Comparison of ENCODE assay signal across 8 cellular contexts in genomic region chr11:120335928-120336640, GRCh38. TPM values are rescaled to one million over a fixed set of nuclear protein-coding genes. Genes with fewer than 3 reads are reported as not detected.
DNase-seq lines count a peak whose midpoint lies in the region; ATAC-seq and TF ChIP-seq lines count a peak whose summit lies in the region.

Gene ARHGEF12 (plus strand): TSS chr11:120336413. CDS start chr11:120337244, 831 bp downstream.

- peaks cover 44% of the 10 kb centered on the region for H3K4me1 Mint-ChIP-seq in stimulated activated naive CD8-positive, alpha-beta T cell treated with anti-CD3 and anti-CD28 coated beads, Interleukin-15, Interleukin-2, amounts not matched to agents 100 ng/mL and 50 ng/mL, for 24 hours (ENCODE audit: low read depth)

- H3K9me3 Mint-ChIP-seq in stimulated activated naive CD8-positive, alpha-beta T cell treated with anti-CD3 and anti-CD28 coated beads, Interleukin-15, Interleukin-2, amounts not matched to agents 100 ng/mL and 50 ng/mL, for 24 hours, result no peaks in the 10 kb centered on the region

- H3K4me2 ChIP-seq in KMS-11 (peak within 1 kb of the TSS; percentile 99), neural cell (ENCODE audit: low read length) (peak within 1 kb of the TSS; percentile 84)

- peak; percentile 49 for ATAC-seq in GM21526 (IDR thresholded peaks at IDR 0.05; ENCODE audit: low FRiP score, unreplicated experiment)

- no peaks in the 10 kb centered on the region for H3K27me3 ChIP-seq in KMS-11 (ENCODE audit: insufficient read depth, low read depth)
- no peaks in the 10 kb centered on the region for H3K27me3 ChIP-seq in neural cell (ENCODE audit: insufficient read depth, low read depth, low read length)

- H3K27ac ChIP-seq in KMS-11 (peak within 1 kb of the TSS; percentile 87), neural cell (ENCODE audit: low read length) (peak within 1 kb of the TSS; percentile 33)

- no peaks in the 10 kb centered on the region for H3K9me3 ChIP-seq in neural cell (ENCODE audit: low read length)

- H3K36me3 ChIP-seq in KMS-11 (ENCODE audit: insufficient read depth) (no peaks in the 10 kb centered on the region), neural cell (ENCODE audit: insufficient read depth, low read length) (no peaks in the 10 kb centered on the region)

- TF ChIP-seq CTCF in KMS-11 (conservative IDR thresholded peaks at IDR 0.05; ENCODE audit: low read depth, low read length) (peak; percentile 22; the same call in 1 of the 2 replicates), fibroblast of villous mesenchyme (IDR thresholded peaks at IDR 0.05; ENCODE audit: insufficient read depth, low read depth, low read length) (peak; percentile 21), neural cell (IDR thresholded peaks at IDR 0.05; ENCODE audit: poor library complexity, severe bottlenecking) (peak; percentile 74)

- H3K79me2 ChIP-seq in KMS-11 (ENCODE audit: insufficient read depth, low read depth) (peaks cover 45% of the 10 kb centered on the region), neural cell (replicated peaks; ENCODE audit: insufficient read depth, low read length) (peaks cover 38% of the 10 kb centered on the region)

- peak within 1 kb of the TSS; percentile 71 for H2AFZ ChIP-seq in KMS-11 (ENCODE audit: low read depth)
- peak within 1 kb of the TSS; percentile 22 for H2AFZ ChIP-seq in neural cell (ENCODE audit: low read depth, low read length)

- peak within 1 kb of the TSS; percentile 94 for H3K4me3 Mint-ChIP-seq in stimulated activated naive CD8-positive, alpha-beta T cell treated with anti-CD3 and anti-CD28 coated beads, Interleukin-15, Interleukin-2, amounts not matched to agents 100 ng/mL and 50 ng/mL, for 24 hours

- H3K27me3 Mint-ChIP-seq in stimulated activated naive CD8-positive, alpha-beta T cell treated with anti-CD3 and anti-CD28 coated beads, Interleukin-15, Interleukin-2, amounts not matched to agents 100 ng/mL and 50 ng/mL, for 24 hours, result peaks cover 64% of the 10 kb centered on the region

- peaks cover 5% of the 10 kb centered on the region for H3K36me3 Mint-ChIP-seq in stimulated activated naive CD8-positive, alpha-beta T cell treated with anti-CD3 and anti-CD28 coated beads, Interleukin-15, Interleukin-2, amounts not matched to agents 100 ng/mL and 50 ng/mL, for 24 hours (ENCODE audit: low read depth)

- peak; percentile 39 for TF ChIP-seq RAD21 in neural cell (conservative IDR thresholded peaks at IDR 0.05)

- no peak within 1 kb of the TSS for H3K4me3 ChIP-seq in KMS-11 (IDR thresholded peaks at IDR 0.05; ENCODE audit: insufficient read depth, low read depth, low read length)
- H3K4me3 ChIP-seq in fibroblast of villous mesenchyme (ENCODE audit: low read depth, low read length), result peak within 1 kb of the TSS; percentile 96
- peak within 1 kb of the TSS; percentile 84 for H3K4me3 ChIP-seq in neural cell (ENCODE audit: low read length)

- H3K9me2 ChIP-seq in neural cell (ENCODE audit: insufficient read depth, low read length), result no peaks in the 10 kb centered on the region

- H3K9ac ChIP-seq in KMS-11 (peak within 1 kb of the TSS; percentile 84), neural cell (ENCODE audit: low read length) (peak within 1 kb of the TSS; percentile 77)

- H3K4me1 ChIP-seq in KMS-11 (ENCODE audit: low read depth, poor library complexity, severe bottlenecking), result peaks cover 44% of the 10 kb centered on the region

- H4K20me1 ChIP-seq in KMS-11 (ENCODE audit: insufficient read depth), result no peaks in the 10 kb centered on the region
- H4K20me1 ChIP-seq in neural cell (ENCODE audit: insufficient read depth), result no peaks in the 10 kb centered on the region

- peak; percentile 98 for DNase-seq in DMS 273 (lab: John Stamatoyannopoulos, UW; ENCODE audit: unreplicated experiment)
- DNase-seq in SHP77 (lab: John Stamatoyannopoulos, UW), result peak; percentile 83 to 93
- peak; percentile 62 for DNase-seq in activated gamma-delta T cell treated with Interleukin-2 at 50 U/mL for 16 hours
- peak; percentile 99 for DNase-seq in fibroblast of villous mesenchyme (ENCODE audit: low read depth)

- peak; percentile 54 for TF ChIP-seq EP300 in neural cell (conservative IDR thresholded peaks at IDR 0.05; ENCODE audit: poor library complexity, severe bottlenecking)

- no peaks in the 10 kb centered on the region for H3F3A ChIP-seq in neural cell (ENCODE audit: insufficient read depth, low read length, poor library complexity, severe bottlenecking)

- peak within 1 kb of the TSS; percentile 55 for H3K27ac Mint-ChIP-seq in stimulated activated naive CD8-positive, alpha-beta T cell treated with anti-CD3 and anti-CD28 coated beads, Interleukin-15, Interleukin-2, amounts not matched to agents 100 ng/mL and 50 ng/mL, for 24 hours

TF ChIP-seq in neural cell, 6 proteins besides CTCF, POLR2A, EP300 and RAD21:
- TF ChIP-seq REST (IDR thresholded peaks at IDR 0.05; ENCODE audit: borderline replicate concordance) (peak; percentile 60), TAF1 (IDR thresholded peaks at IDR 0.05; ENCODE audit: low read depth) (peak; percentile 55), POLR2AphosphoS5 (IDR thresholded peaks at IDR 0.05) (peak; percentile 80), SMC3 (conservative IDR thresholded peaks at IDR 0.05; ENCODE audit: poor library complexity) (peak; percentile 60), MXI1 (conservative IDR thresholded peaks at IDR 0.05; ENCODE audit: poor library complexity, severe bottlenecking) (peak; percentile 65), EZH2 (IDR thresholded peaks at IDR 0.05; ENCODE audit: borderline replicate concordance, insufficient read depth, low read length, poor library complexity, severe bottlenecking) (no peak)
TF ChIP-seq in neural cell: peak in this region for 5.

RNA-seq across cellular contexts. Expression of gene ARHGEF12, which starts in this region (rescaled TPM):
- total RNA-seq in fibroblast of villous mesenchyme, result 124 and 143 TPM in 2 replicates
- 93.4 and 95.9 TPM in 2 replicates for polyA plus RNA-seq in neural cell
- polyA minus RNA-seq in neural cell, result 366 and 427 TPM in 2 replicates

Comparison
In these comparisons a context has a peak if more than half of its experiments do, and no peak if none do; other contexts are left out.
1. CTCF ChIP-seq: peak in every context shown above with its lines; median percentile 74 in neural cell; 22 in KMS-11; 21 in fibroblast of villous mesenchyme.